Comparison of ENCODE assay signal across 8 cellular contexts in the genomic region with DNA sequence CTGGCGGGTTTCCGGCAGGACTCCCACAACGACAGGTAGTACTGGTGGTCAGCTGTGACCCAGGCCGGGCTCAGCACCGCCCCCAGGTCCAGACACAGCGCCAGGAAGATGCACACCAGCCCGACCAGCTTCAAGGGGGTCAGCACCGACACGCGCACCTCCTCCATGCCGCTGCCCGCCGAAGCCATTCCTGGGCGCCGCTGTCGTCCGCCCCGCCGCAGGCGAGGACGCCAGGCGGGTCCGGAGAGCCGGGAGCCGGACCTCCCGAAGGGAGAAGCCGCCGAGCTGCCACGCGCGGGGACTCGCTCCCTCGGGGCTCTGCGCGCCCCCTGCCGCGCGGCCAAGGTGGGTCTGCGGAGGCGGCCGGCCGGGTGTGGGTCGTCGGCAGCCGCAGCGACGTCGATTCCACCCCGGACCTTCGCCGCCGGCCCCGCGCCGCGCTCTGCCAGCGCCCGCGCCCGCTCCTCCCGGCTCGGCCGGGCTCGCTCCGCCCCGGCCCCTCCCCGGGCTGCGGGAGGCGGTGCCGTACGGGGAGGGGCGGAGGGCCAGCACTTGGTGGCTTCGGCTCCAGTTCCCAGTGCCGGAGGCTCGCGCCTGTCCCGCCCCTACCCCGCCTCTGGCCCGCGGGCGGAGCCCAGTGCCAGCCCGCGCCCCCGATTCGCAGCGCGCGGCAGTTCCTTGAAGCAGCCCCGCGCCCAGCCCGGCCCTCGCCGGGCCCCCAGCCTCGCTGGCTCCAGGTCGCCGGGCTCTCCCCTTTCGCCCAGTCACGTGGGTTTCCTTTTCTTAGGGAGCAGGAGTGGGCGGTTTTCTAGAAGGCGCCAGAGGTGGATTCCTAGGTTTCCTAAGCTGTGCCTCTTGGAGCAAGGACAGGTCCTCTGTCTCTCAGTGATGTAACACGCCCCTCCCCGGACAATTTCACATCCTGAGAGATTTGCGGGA. TPM values are rescaled to one million over a fixed set of nuclear protein-coding genes. Genes with fewer than 3 reads are reported as not detected.
DNase-seq lines count a peak whose midpoint lies in the region; ATAC-seq and TF ChIP-seq lines count a peak whose summit lies in the region.

A gene (minus strand): TSS at position 444 of the 939 bp plus-strand sequence. CDS start 256 bp downstream, at position 188.

- peak within 1 kb of the TSS; percentile 93 for H3K27ac Mint-ChIP-seq in progenitor cell of endocrine pancreas

- intact Hi-C loops in left cardiac atrium (cut with DNase I) = no loop called here

- peak; percentile 98 for ATAC-seq in left cardiac atrium
- ATAC-seq in GM18907 (IDR thresholded peaks at IDR 0.05; ENCODE audit: unreplicated experiment) = no peak
- ATAC-seq in HG03139 (IDR thresholded peaks at IDR 0.05; ENCODE audit: unreplicated experiment) = no peak

- H3K9me3 Mint-ChIP-seq in progenitor cell of endocrine pancreas (ENCODE audit: low read depth) = peaks cover 3% of the 10 kb centered on the region

- DNase-seq in GM04504 (ENCODE audit: low read depth) = peak; percentile 58
- peak; percentile 35 for DNase-seq in NCI-H1105 treated with DMSO at 0.1 percent for 48 hours (lab: John Stamatoyannopoulos, UW)
- DNase-seq in amygdala (lab: John Stamatoyannopoulos, UW) = peak in 49 of 56 donors; percentile 1 to 72 (median 36)
- DNase-seq in left cardiac atrium = peak; percentile 76
- peak; percentile 82 for DNase-seq in progenitor cell of endocrine pancreas (ENCODE audit: low spot score, unreplicated experiment)
- no peak for DNase-seq in stimulated activated CD4-positive, alpha-beta T cell treated with anti-CD3 and anti-CD28 coated beads, Interleukin-4, amount 100 ng/mL, for 1 hour

- peak within 1 kb of the TSS; percentile 90 for H3K4me3 Mint-ChIP-seq in progenitor cell of endocrine pancreas (ENCODE audit: low read depth)

- peaks cover 21% of the 10 kb centered on the region for H3K27me3 Mint-ChIP-seq in progenitor cell of endocrine pancreas

- TF ChIP-seq CTCF in progenitor cell of endocrine pancreas (IDR thresholded peaks at IDR 0.05; ENCODE audit: unreplicated experiment) = peak; percentile 50

- no peaks in the 10 kb centered on the region for H3K36me3 Mint-ChIP-seq in progenitor cell of endocrine pancreas (ENCODE audit: insufficient read depth)

- H3K4me1 Mint-ChIP-seq in progenitor cell of endocrine pancreas (ENCODE audit: low read depth) = peaks cover 31% of the 10 kb centered on the region

RNA-seq across cellular contexts. Expression of the gene that starts here (rescaled TPM):
- total RNA-seq in left cardiac atrium = 10 to 100 TPM; 28.3 to 33.3 TPM
- 16.8 and 19.1 TPM in 2 replicates for total RNA-seq in progenitor cell of endocrine pancreas

Comparison
In these comparisons a context has a peak if more than half of its experiments do, and no peak if none do; other contexts are left out.
1. ATAC-seq: peak in left cardiac atrium (2 of 2); none in GM18907 (single experiment) and HG03139 (single experiment).